11 cellular contexts compared by ENCODE assay signal in genomic region chr5:170315154-170315553, GRCh38. TPM values are rescaled to one million over a fixed set of nuclear protein-coding genes. Genes with fewer than 3 reads are reported as not detected.
DNase-seq lines count a peak whose midpoint lies in the region; ATAC-seq and TF ChIP-seq lines count a peak whose summit lies in the region.
"Had no signal": no experiment of that assay in that cellular context is flagged by ENCODE, and none has a peak within 500 bp of the region (broad histone marks: within the 10 kb centered on the region; RNA-seq: fewer than 3 reads in every experiment).

No MANE protein-coding gene starts in this region.

- H3K36me3 ChIP-seq in upper lobe of right lung = no peaks in the 10 kb centered on the region

- no peaks in the 10 kb centered on the region for H3K36me3 Mint-ChIP-seq in neural crest cell (ENCODE audit: low read depth)

- intact Hi-C loops in upper lobe of right lung (cut with DNase I) = no loop called here

- H3K27ac Mint-ChIP-seq in neural crest cell (ENCODE audit: unreplicated experiment) = peak overlapping the region; percentile 90

- no peaks in the 10 kb centered on the region for H3K27me3 Mint-ChIP-seq in neural crest cell (ENCODE audit: low read depth)

- H3K4me3 ChIP-seq in upper lobe of right lung = no peak overlapping the region

- no peaks in the 10 kb centered on the region for H3K27me3 ChIP-seq in upper lobe of right lung

- H3K4me1 Mint-ChIP-seq in neural crest cell = peaks cover 12% of the 10 kb centered on the region

- ATAC-seq in upper lobe of right lung = peak; percentile 16

- TF ChIP-seq CTCF in neural crest cell (conservative IDR thresholded peaks at IDR 0.05) (no peak), upper lobe of right lung (IDR thresholded peaks at IDR 0.05) (no peak)

- H3K9me3 Mint-ChIP-seq in neural crest cell = no peaks in the 10 kb centered on the region

- peaks cover 22% of the 10 kb centered on the region for H3K4me1 ChIP-seq in upper lobe of right lung

- DNase-seq in activated CD8-positive, alpha-beta memory T cell treated with anti-CD3 and anti-CD28 coated beads for 24 hours = peak; percentile 47
- DNase-seq in activated CD8-positive, alpha-beta memory T cell treated with anti-CD3 and anti-CD28 coated beads, Interleukin-2, amount 50 U/mL, for 48 hours = no peak
- DNase-seq in foreskin melanocyte = peak; percentile 91
- DNase-seq in neural crest cell (ENCODE audit: low read depth, low spot score) = peak; percentile 23
- no peak for DNase-seq in upper lobe of right lung
- DNase-seq in DMS 273 treated with DMSO at 0.1 percent for 48 hours (lab: John Stamatoyannopoulos, UW) = no peak
- DNase-seq in kidney glomerular epithelial cell (lab: John Stamatoyannopoulos, UW) = no peak
- no peak for DNase-seq in DMS 273 (lab: John Stamatoyannopoulos, UW; ENCODE audit: unreplicated experiment)
- DNase-seq: NCI-H146, RPMI8226, trophoblast cell had no signal

- peak overlapping the region; percentile 28 for H3K4me3 Mint-ChIP-seq in neural crest cell

- no peaks in the 10 kb centered on the region for H3K9me3 ChIP-seq in upper lobe of right lung

- peak overlapping the region; percentile 42 for H3K27ac ChIP-seq in upper lobe of right lung

RNA-seq across cellular contexts. Expression of gene LCP2, which starts 17.6 kb away (rescaled TPM):
- total RNA-seq in neural crest cell (not detected in 2 replicates), upper lobe of right lung (83.1 TPM)

Comparison
In these comparisons a context has a peak if more than half of its experiments do, and no peak if none do; other contexts are left out.
1. DNase-seq: peak in activated CD8-positive, alpha-beta memory T cell treated with anti-CD3 and anti-CD28 coated beads for 24 hours (single experiment), foreskin melanocyte (single experiment) and neural crest cell (single experiment); none in activated CD8-positive, alpha-beta memory T cell treated with anti-CD3 and anti-CD28 coated beads, Interleukin-2, amount 50 U/mL, for 48 hours (single experiment), upper lobe of right lung (single experiment), DMS 273 treated with DMSO at 0.1 percent for 48 hours (single experiment), kidney glomerular epithelial cell (single experiment) and DMS 273 (single experiment).
2. RNA of gene LCP2, which starts 17.6 kb away (total RNA-seq): 83.1 TPM in upper lobe of right lung (single experiment); not detected in neural crest cell; every median in the first group is over 10 times any median in the second.